Comparison of ENCODE assay signal across 19 cellular contexts in genomic region chr7:140393756-140394306, GRCh38. TPM values are rescaled to one million over a fixed set of nuclear protein-coding genes. Genes with fewer than 3 reads are reported as not detected.
DNase-seq lines count a peak whose midpoint lies in the region; TF ChIP-seq lines count a peak whose summit lies in the region.
"Had no signal": no experiment of that assay in that cellular context is flagged by ENCODE, and none has a peak within 500 bp of the region (broad histone marks: within the 10 kb centered on the region; RNA-seq: fewer than 3 reads in every experiment).

No MANE protein-coding gene starts in this region.

- TF ChIP-seq POLR2A in vagina (IDR thresholded peaks at IDR 0.05): no peak

- H3K27ac ChIP-seq in BLaER1 treated with 17β-estradiol and CSF1 and Interleukin-3, amounts not matched to agents 10 nM and 100 nM: peak overlapping the region in 2 of 11 experiments; percentile 43 to 89; a peak in 2 of 22 replicates
- H3K27ac ChIP-seq in neutrophil (peak overlapping the region; percentile 76), tibial artery (no peak overlapping the region), mesenchymal stem cell (ENCODE audit: low read length, poor library complexity, severe bottlenecking) (no peak overlapping the region), vagina (no peak overlapping the region)
- H3K27ac ChIP-seq: 22Rv1, A549 had no signal

- intact Hi-C loops in tibial artery (cut with DNase I; ENCODE audit: low total_unique reads) (loop anchor here (10.0 kb wide), 1 partner anchor 411 kb away; no protein-coding TSS in a partner anchor), vagina (cut with DNase I) (loop anchor here (10.0 kb wide), 1 partner anchor 91 kb away; no protein-coding TSS in a partner anchor)

- H3K27me3 Mint-ChIP-seq in chondrocyte (ENCODE audit: low read depth): peaks cover 1% of the 10 kb centered on the region
- H3K27me3 Mint-ChIP-seq: CD4-positive, alpha-beta memory T cell had no signal

- no peak overlapping the region for H2AK5ac ChIP-seq in mesenchymal stem cell (ENCODE audit: low read length, severe bottlenecking)

- peaks cover 0 to 18% (median 0%) of the 10 kb centered on the region in 11 experiments; a peak in 5 of 22 replicates for H3K27me3 ChIP-seq in BLaER1 treated with 17β-estradiol and CSF1 and Interleukin-3, amounts not matched to agents 10 nM and 100 nM
- H3K27me3 ChIP-seq in neutrophil (no peaks in the 10 kb centered on the region), tibial artery (no peaks in the 10 kb centered on the region), mesenchymal stem cell (ENCODE audit: control insufficient read depth in 1 of 2, insufficient read depth in 1 of 2, low read length in 2 of 2) (no peaks in the 10 kb centered on the region), vagina (no peaks in the 10 kb centered on the region)

- H3K9ac ChIP-seq in BLaER1 treated with 17β-estradiol and CSF1 and Interleukin-3, amounts not matched to agents 10 nM and 100 nM: no peak overlapping the region; a peak in 1 of 22 replicates
- H3K9ac ChIP-seq in mesenchymal stem cell (ENCODE audit: low read length): no peak overlapping the region

- peaks cover 0 to 9% (median 4%) of the 10 kb centered on the region in 11 experiments; a peak in 3 of 22 replicates for H3K9me3 ChIP-seq in BLaER1 treated with 17β-estradiol and CSF1 and Interleukin-3, amounts not matched to agents 10 nM and 100 nM (replicated peaks in 1 of 11)
- H3K9me3 ChIP-seq in neutrophil: no peaks in the 10 kb centered on the region
- H3K9me3 ChIP-seq in tibial artery: no peaks in the 10 kb centered on the region
- H3K9me3 ChIP-seq in mesenchymal stem cell (ENCODE audit: control insufficient read depth, low read length): no peaks in the 10 kb centered on the region
- H3K9me3 ChIP-seq in vagina: no peaks in the 10 kb centered on the region
- H3K9me3 ChIP-seq: A549 had no signal

- no peak overlapping the region for H3K14ac ChIP-seq in mesenchymal stem cell (ENCODE audit: low read length in 2 of 2)

- H3K4me1 ChIP-seq in BLaER1 treated with 17β-estradiol and CSF1 and Interleukin-3, amounts not matched to agents 10 nM and 100 nM: peaks cover 57 to 85% (median 73%) of the 10 kb centered on the region in 10 experiments
- H3K4me1 ChIP-seq in neutrophil (ENCODE audit: control insufficient read depth in 1 of 2, insufficient read depth in 1 of 2, low read depth in 1 of 2, low read length in 1 of 2) (peaks cover 85 to 94% of the 10 kb centered on the region in 2 experiments), tibial artery (peaks cover 0 to 17% (median 7%) of the 10 kb centered on the region in 4 donors), mesenchymal stem cell (ENCODE audit: control insufficient read depth, insufficient read depth, low read depth, low read length) (peaks cover 24% of the 10 kb centered on the region), vagina (peaks cover 29% of the 10 kb centered on the region)

- H3K4me2 ChIP-seq in BLaER1 treated with 17β-estradiol and CSF1 and Interleukin-3, amounts not matched to agents 10 nM and 100 nM: peak overlapping the region; percentile 8 to 99 (median 91); a peak in 19 of 22 replicates
- no peak overlapping the region for H3K4me2 ChIP-seq in mesenchymal stem cell (ENCODE audit: low read length, poor library complexity, severe bottlenecking)
- H3K4me2 ChIP-seq: A549 had no signal

- peaks cover 18% of the 10 kb centered on the region for H3K79me1 ChIP-seq in mesenchymal stem cell (replicated peaks; ENCODE audit: low read length, poor library complexity, severe bottlenecking)

- no peak for TF ChIP-seq CTCF in chondrocyte (IDR thresholded peaks at IDR 0.05)
- TF ChIP-seq CTCF in neutrophil (IDR thresholded peaks at IDR 0.05): no peak
- TF ChIP-seq CTCF in tibial artery (IDR thresholded peaks at IDR 0.05): no peak
- TF ChIP-seq CTCF in vagina (IDR thresholded peaks at IDR 0.05): no peak

- H3K27ac Mint-ChIP-seq in chondrocyte (ENCODE audit: unreplicated experiment): no peak overlapping the region
- H3K27ac Mint-ChIP-seq: CD14-positive monocyte; CD4-positive, alpha-beta memory T cell; H9 had no signal

- H3K4me3 ChIP-seq in BLaER1 treated with 17β-estradiol and CSF1 and Interleukin-3, amounts not matched to agents 10 nM and 100 nM: peak overlapping the region in 2 of 10 experiments; percentile 6 to 43; a peak in 3 of 20 replicates
- no peak overlapping the region for H3K4me3 ChIP-seq in neutrophil (ENCODE audit: low read depth in 1 of 2, low read length in 1 of 2)
- no peak overlapping the region for H3K4me3 ChIP-seq in tibial artery
- no peak overlapping the region for H3K4me3 ChIP-seq in mesenchymal stem cell (ENCODE audit: insufficient read depth in 1 of 2, low read depth in 1 of 2, low read length in 2 of 2)
- H3K4me3 ChIP-seq in vagina: no peak overlapping the region
- H3K4me3 ChIP-seq: A549 had no signal

- no peak overlapping the region for H3K4ac ChIP-seq in mesenchymal stem cell (ENCODE audit: low read depth in 1 of 2, low read length in 2 of 2)

- no peak overlapping the region for H2BK12ac ChIP-seq in mesenchymal stem cell (ENCODE audit: low read length in 2 of 2)

- H2BK5ac ChIP-seq in mesenchymal stem cell (ENCODE audit: low read depth, low read length, poor library complexity, severe bottlenecking): no peak overlapping the region

- H4K91ac ChIP-seq in mesenchymal stem cell (ENCODE audit: low read length): no peak overlapping the region

- H4K8ac ChIP-seq in mesenchymal stem cell (ENCODE audit: low read length): no peak overlapping the region

- H4K20me1 ChIP-seq in BLaER1 treated with 17β-estradiol and CSF1 and Interleukin-3, amounts not matched to agents 10 nM and 100 nM: peaks cover 0 to 81% (median 56%) of the 10 kb centered on the region in 11 experiments; a peak in 16 of 22 replicates

- no peak overlapping the region for H2AFZ ChIP-seq in mesenchymal stem cell (ENCODE audit: low read depth, low read length)

- H3K4me3 Mint-ChIP-seq in chondrocyte (ENCODE audit: unreplicated experiment): no peak overlapping the region
- H3K4me3 Mint-ChIP-seq: CD4-positive, alpha-beta memory T cell; H9 had no signal

- H2BK15ac ChIP-seq in mesenchymal stem cell (ENCODE audit: low read depth, poor library complexity, severe bottlenecking): no peak overlapping the region

- DNase-seq in chondrocyte (ENCODE audit: low spot score) (peak; percentile 17), tibial artery (peak; percentile 4 to 25), mesenchymal stem cell (no peak), vagina (ENCODE audit: extremely low spot score in 2 of 2) (no peak), NCI-H2081 (lab: John Stamatoyannopoulos, UW) (no peak)
- DNase-seq: AML-193; CD4-positive, alpha-beta memory T cell; DMS153; DMS79; GDM1; GOT3; H9 had no signal

- H3K18ac ChIP-seq in mesenchymal stem cell (ENCODE audit: low read depth in 1 of 2, low read length in 2 of 2): no peak overlapping the region

- no peak overlapping the region for H3K23ac ChIP-seq in mesenchymal stem cell (ENCODE audit: low read length in 2 of 2)

- H3K9me3 Mint-ChIP-seq in chondrocyte (ENCODE audit: low read depth): no peaks in the 10 kb centered on the region
- H3K9me3 Mint-ChIP-seq: CD4-positive, alpha-beta memory T cell; H9 had no signal

- no peaks in the 10 kb centered on the region for H3K36me3 Mint-ChIP-seq in chondrocyte (ENCODE audit: low read depth)
- H3K36me3 Mint-ChIP-seq: CD4-positive, alpha-beta memory T cell had no signal

- WGBS in mesenchymal stem cell: 97% methylated on average over 12 of the region's 12 CpGs

- no peak overlapping the region for H2BK120ac ChIP-seq in mesenchymal stem cell (ENCODE audit: low read depth, low read length)

- H3K36me3 ChIP-seq in BLaER1 treated with 17β-estradiol and CSF1 and Interleukin-3, amounts not matched to agents 10 nM and 100 nM: peaks cover 0 to 41% (median 16%) of the 10 kb centered on the region in 11 experiments; a peak in 16 of 22 replicates
- H3K36me3 ChIP-seq in neutrophil (peaks cover 5% of the 10 kb centered on the region), tibial artery (no peaks in the 10 kb centered on the region), mesenchymal stem cell (ENCODE audit: control insufficient read depth in 1 of 2, insufficient read depth in 2 of 2, low read depth in 1 of 2, low read length in 2 of 2) (peaks cover 0 to 5% of the 10 kb centered on the region in 2 experiments), vagina (no peaks in the 10 kb centered on the region)

- H3K4me1 Mint-ChIP-seq in chondrocyte (ENCODE audit: low read depth): peaks cover 23% of the 10 kb centered on the region

RNA-seq across cellular contexts. Expression of gene SLC37A3, which starts 4.5 kb away (rescaled TPM):
- 59.3 to 68.1 TPM (median 64.9 TPM) in 3 replicates for total RNA-seq in chondrocyte
- 34.5 TPM for polyA plus RNA-seq in mesenchymal stem cell (2013, experiment 1 of 2)
- polyA plus RNA-seq in mesenchymal stem cell (2013, experiment 2 of 2): 33.0 TPM
- 80.8 TPM for total RNA-seq in vagina

RNA-seq across cellular contexts. Expression of gene RAB19, which starts 10.0 kb away (rescaled TPM):
- total RNA-seq in chondrocyte (not detected in 3 replicates), vagina (not detected)
- not detected for polyA plus RNA-seq in mesenchymal stem cell (2013, experiment 1 of 2)
- polyA plus RNA-seq in mesenchymal stem cell (2013, experiment 2 of 2): not detected
- total RNA-seq: Daoy had no signal
- polyA plus RNA-seq: A549, BJ, CD14-positive monocyte had no signal

Comparison
In these comparisons a context has a peak if more than half of its experiments do, and no peak if none do; other contexts are left out.
1. DNase-seq: peak in chondrocyte (single experiment) and tibial artery (2 of 2); none in mesenchymal stem cell (single experiment), vagina (0 of 2) and NCI-H2081 (0 of 2).